10 cellular contexts compared by ENCODE assay signal in genomic region chr6:170177383-170178265, GRCh38.
DNase-seq lines count a peak whose midpoint lies in the region; ATAC-seq and TF ChIP-seq lines count a peak whose summit lies in the region.
"Had no signal": no experiment of that assay in that cellular context is flagged by ENCODE, and none has a peak within 500 bp of the region (broad histone marks: within the 10 kb centered on the region; RNA-seq: fewer than 3 reads in every experiment).

No MANE protein-coding gene starts in this region.

- no peaks in the 10 kb centered on the region for H3K36me3 ChIP-seq in IMR-90 (ENCODE audit: control insufficient read depth, insufficient read depth, low read length)
- H3K36me3 ChIP-seq in osteoblast (ENCODE audit: insufficient read depth, low read length) = no peaks in the 10 kb centered on the region
- H3K36me3 ChIP-seq: upper lobe of right lung had no signal

- no peaks in the 10 kb centered on the region for H4K20me1 ChIP-seq in IMR-90 (ENCODE audit: insufficient read depth, low read length)
- H4K20me1 ChIP-seq in osteoblast (ENCODE audit: insufficient read depth, low read length) = no peaks in the 10 kb centered on the region

- no peaks in the 10 kb centered on the region for H3K27me3 ChIP-seq in IMR-90 (ENCODE audit: control insufficient read depth, insufficient read depth, low read length)
- H3K27me3 ChIP-seq in osteoblast (ENCODE audit: insufficient read depth, low read length) = no peaks in the 10 kb centered on the region
- H3K27me3 ChIP-seq: upper lobe of right lung had no signal

- peak overlapping the region; percentile 51 for H3K27ac Mint-ChIP-seq in chondrocyte (ENCODE audit: unreplicated experiment)

- TF ChIP-seq POLR2A in IMR-90 (IDR thresholded peaks at IDR 0.05; ENCODE audit: low read depth, low read length) = no peak

- no peak overlapping the region for H2BK15ac ChIP-seq in IMR-90 (ENCODE audit: low read depth, low read length)

- WGBS in IMR-90 (ENCODE audit: extremely low coverage in 2 of 2, insufficient read length in 1 of 2), 2 experiments = 88% methylated on average over 21 of the region's 38 CpGs; no CpG with 5 or more reads in 1 of the 2 experiments

- DNase-seq in NCI-H1417 (lab: John Stamatoyannopoulos, UW) = peak in 2 of 3 experiments; percentile 40 to 60
- DNase-seq in NCI-H1417 treated with DMSO at 0.1 percent for 48 hours (lab: John Stamatoyannopoulos, UW) = no peak
- no peak for DNase-seq in IMR-90
- no peak for DNase-seq in chondrocyte (ENCODE audit: low spot score)
- peak; percentile 51 for DNase-seq in osteoblast (ENCODE audit: insufficient read length, low spot score, missing footprints)
- DNase-seq in Ammon's horn (ENCODE audit: low spot score) = no peak
- DNase-seq: KBM-7, upper lobe of right lung had no signal

- no peak overlapping the region for H3K4me2 ChIP-seq in IMR-90 (ENCODE audit: low read depth, low read length)
- H3K4me2 ChIP-seq in osteoblast (ENCODE audit: insufficient read depth, low read length) = no peak overlapping the region

- no peaks in the 10 kb centered on the region for H3K36me3 Mint-ChIP-seq in chondrocyte (ENCODE audit: low read depth)

- TF ChIP-seq RAD21 in IMR-90 (IDR thresholded peaks at IDR 0.05; ENCODE audit: low read length) = no peak

- no peak overlapping the region for H3K4ac ChIP-seq in IMR-90 (ENCODE audit: low read depth, low read length)

- no peak overlapping the region for H4K91ac ChIP-seq in IMR-90 (ENCODE audit: insufficient read depth, low read depth, low read length)

- no peak overlapping the region for H3K23ac ChIP-seq in IMR-90 (ENCODE audit: low read depth, low read length)

- no peaks in the 10 kb centered on the region for H3K79me2 ChIP-seq in osteoblast (ENCODE audit: insufficient read depth, low read length)

- no peak overlapping the region for H2AK5ac ChIP-seq in IMR-90 (ENCODE audit: low read depth, low read length)

- H3K27me3 Mint-ChIP-seq in chondrocyte (ENCODE audit: low read depth) = peaks cover 34% of the 10 kb centered on the region

- ATAC-seq in IMR-90 (ENCODE audit: low read depth) (no peak), HG03095 (IDR thresholded peaks at IDR 0.05; ENCODE audit: unreplicated experiment) (no peak), GM19452 (IDR thresholded peaks at IDR 0.05; ENCODE audit: unreplicated experiment) (no peak)

- H3K27ac ChIP-seq in IMR-90 (ENCODE audit: insufficient read depth, low read length) = no peak overlapping the region
- no peak overlapping the region for H3K27ac ChIP-seq in osteoblast (ENCODE audit: low read depth, low read length)
- H3K27ac ChIP-seq: upper lobe of right lung had no signal

- CTCF ChIA-PET in IMR-90 (lab: Yijun Ruan, JAX) = no interaction called here

- no peak overlapping the region for H2BK5ac ChIP-seq in IMR-90 (ENCODE audit: low read depth, low read length, poor library complexity, severe bottlenecking)

- no peak overlapping the region for H2BK20ac ChIP-seq in IMR-90 (ENCODE audit: low read depth, low read length)

- H3K4me1 Mint-ChIP-seq in chondrocyte (ENCODE audit: low read depth) = peaks cover 2% of the 10 kb centered on the region

- TF ChIP-seq CTCF in IMR-90 (conservative IDR thresholded peaks at IDR 0.05; ENCODE audit: low read depth, low read length) = no peak
- TF ChIP-seq CTCF in chondrocyte (IDR thresholded peaks at IDR 0.05) = no peak
- no peak for TF ChIP-seq CTCF in osteoblast (IDR thresholded peaks at IDR 0.05; ENCODE audit: extremely low read depth, low read depth, low read length)

- H3K4me3 ChIP-seq in IMR-90 (ENCODE audit: insufficient read depth, low read depth, low read length) = no peak overlapping the region
- no peak overlapping the region for H3K4me3 ChIP-seq in osteoblast (ENCODE audit: insufficient read depth, low read length)
- H3K4me3 ChIP-seq: upper lobe of right lung had no signal

- H3K9me3 ChIP-seq in IMR-90 (ENCODE audit: control insufficient read depth, insufficient read depth, low read length) = peaks cover 34% of the 10 kb centered on the region
- no peaks in the 10 kb centered on the region for H3K9me3 ChIP-seq in osteoblast (ENCODE audit: low read depth, low read length)
- H3K9me3 ChIP-seq: upper lobe of right lung had no signal

- H3K79me1 ChIP-seq in IMR-90 (ENCODE audit: low read depth in 1 of 2, low read length in 2 of 2) = no peaks in the 10 kb centered on the region

- no peak overlapping the region for H2BK120ac ChIP-seq in IMR-90 (ENCODE audit: low read depth, low read length)

- no peak overlapping the region for H3K56ac ChIP-seq in IMR-90 (ENCODE audit: extremely low read depth, insufficient read depth, low read length)

- dilution Hi-C loops in IMR-90 (cut with HindIII; ENCODE audit: low sequenced_read_pairs, unreplicated experiment) = no loop called here

- intact Hi-C loops in IMR-90 (cut with micrococcal nuclease) = no loop called here

- H3K18ac ChIP-seq in IMR-90 (ENCODE audit: low read depth, low read length) = no peak overlapping the region

- in situ Hi-C loops in IMR-90 (cut with MboI; ENCODE audit: low sequenced_read_pairs) = no loop called here

- H3K4me1 ChIP-seq in IMR-90 (ENCODE audit: control insufficient read depth, insufficient read depth, low read length) (peaks cover 2% of the 10 kb centered on the region; the same call in 1 of the 2 replicates), osteoblast (ENCODE audit: insufficient read depth, low read length) (no peaks in the 10 kb centered on the region)

- H2AK9ac ChIP-seq in IMR-90 (replicated peaks; ENCODE audit: low read depth, low read length, poor library complexity) = no peak overlapping the region

- H2AFZ ChIP-seq in IMR-90 (replicated peaks; ENCODE audit: low read length, poor library complexity) = peak overlapping the region; percentile 32
- H2AFZ ChIP-seq in osteoblast (ENCODE audit: low read length) = no peak overlapping the region

- H3K9me1 ChIP-seq in IMR-90 (ENCODE audit: insufficient read depth, low read length) = no peaks in the 10 kb centered on the region

- POLR2A ChIA-PET in IMR-90 (lab: Charles Lee; ENCODE audit: unreplicated experiment) = no interaction called here

- no peaks in the 10 kb centered on the region for H3K9me3 Mint-ChIP-seq in chondrocyte (ENCODE audit: low read depth)

- H3K14ac ChIP-seq in IMR-90 (replicated peaks; ENCODE audit: low read depth, low read length) = no peak overlapping the region

- H4K5ac ChIP-seq in IMR-90 (ENCODE audit: low read depth, low read length) = no peak overlapping the region

- no peak overlapping the region for H4K8ac ChIP-seq in IMR-90 (ENCODE audit: low read depth in 2 of 2, low read length in 2 of 2)

- H3K4me3 Mint-ChIP-seq in chondrocyte (ENCODE audit: unreplicated experiment) = no peak overlapping the region

- no TSS peak for BruUV-seq in IMR-90 (replicated peaks; lab: Mats Ljungman, UMichigan)

- H3K9ac ChIP-seq in IMR-90 (ENCODE audit: low read depth, low read length) = no peak overlapping the region

TF ChIP-seq in IMR-90, 13 proteins besides CTCF, POLR2A, EP300 and RAD21:
- TF ChIP-seq USF2 (IDR thresholded peaks at IDR 0.05; ENCODE audit: low read depth, low read length) = no peak
- TF ChIP-seq SMC3 (IDR thresholded peaks at IDR 0.05; ENCODE audit: low read depth, low read length) = no peak
- TF ChIP-seq CHD1 (IDR thresholded peaks at IDR 0.05; ENCODE audit: low read depth, low read length) = no peak
- no peak for TF ChIP-seq MXI1 (IDR thresholded peaks at IDR 0.05; ENCODE audit: borderline replicate concordance, low read depth, low read length)
- TF ChIP-seq RFX5 (IDR thresholded peaks at IDR 0.05; ENCODE audit: low read depth, low read length) = no peak
- TF ChIP-seq NFE2L2 (IDR thresholded peaks at IDR 0.05; ENCODE audit: low read depth, low read length) = no peak
- no peak for TF ChIP-seq FOS (IDR thresholded peaks at IDR 0.05; ENCODE audit: low read depth, low read length)
- no peak for TF ChIP-seq RCOR1 (IDR thresholded peaks at IDR 0.05; ENCODE audit: insufficient replicate concordance, low read length)

Comparison
In these comparisons a context has a peak if more than half of its experiments do, and no peak if none do; other contexts are left out.
1. DNase-seq: peak in NCI-H1417 (2 of 3) and osteoblast (single experiment); none in NCI-H1417 treated with DMSO at 0.1 percent for 48 hours (single experiment), IMR-90 (single experiment), chondrocyte (single experiment) and Ammon's horn (single experiment).